29 cellular contexts compared by ENCODE assay signal in the genomic region with DNA sequence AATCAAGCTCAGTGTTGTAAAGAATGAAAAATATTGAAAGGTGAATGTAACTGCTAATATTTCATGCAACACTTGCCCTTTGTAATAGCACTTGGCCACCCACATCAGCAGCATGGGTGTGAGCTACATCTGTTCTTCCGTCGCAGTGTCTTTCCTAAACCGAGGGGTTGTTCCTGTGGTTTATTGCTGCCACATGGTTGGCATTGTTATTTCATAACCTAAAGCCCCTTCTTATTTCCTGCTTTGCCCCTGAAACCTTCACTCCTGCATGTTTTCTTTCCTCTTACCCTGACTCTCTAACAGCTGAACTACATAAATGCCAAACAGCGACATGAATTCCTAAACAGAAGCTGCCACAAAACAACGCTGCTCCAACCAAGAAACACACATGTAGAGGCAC.
A peak's percentile ranks its signal among the peaks of the same experiment; 100 is the strongest.
DNase-seq lines count a peak whose midpoint lies in the region; ATAC-seq, FAIRE-seq and TF ChIP-seq lines count a peak whose summit lies in the region.
"Had no signal": no experiment of that assay in that cellular context is flagged by ENCODE, and none has a peak within 500 bp of the region (broad histone marks: within the 10 kb centered on the region; RNA-seq: fewer than 3 reads in every experiment).

No MANE protein-coding gene starts in this region.

- H3K27me3 Mint-ChIP-seq in neural progenitor cell (ENCODE audit: insufficient read depth, low read depth): no peaks in the 10 kb centered on the region
- H3K27me3 Mint-ChIP-seq: activated CD4-positive, alpha-beta memory T cell treated with anti-CD3 and anti-CD28 coated beads, Interleukin-2, amount 10 ng/mL, durations not matched to agents 7 days and 5 days; central memory CD8-positive, alpha-beta T cell; memory B cell had no signal

- TF ChIP-seq CTCF in NB4 (IDR thresholded peaks at IDR 0.05; ENCODE audit: low read depth, low read length) (no peak), H1 (IDR thresholded peaks at IDR 0.05; ENCODE audit: control extremely low read depth in 1 of 3, insufficient read depth in 1 of 3, low read depth in 1 of 3, low read length in 3 of 3) (no peak), neural progenitor cell (IDR thresholded peaks at IDR 0.05) (no peak), GM10248 (IDR thresholded peaks at IDR 0.05; ENCODE audit: control extremely low read depth, extremely low read depth, low read depth, missing control alignments) (no peak), PC-9 (conservative IDR thresholded peaks at IDR 0.05) (no peak)

- H3K23me2 ChIP-seq in H1 (ENCODE audit: low read depth, low read length): no peaks in the 10 kb centered on the region

- H3K36me3 Mint-ChIP-seq in neural progenitor cell: no peaks in the 10 kb centered on the region

- 0 out of 2 replicates have a peak overlapping the region, but pooled peaks have one; percentile 79 for H2AFZ ChIP-seq in H1 (ENCODE audit: low read length)
- peak overlapping the region; percentile 59 for H2AFZ ChIP-seq in neural progenitor cell (replicated peaks)
- no peak overlapping the region for H2AFZ ChIP-seq in PC-9

- H3K14ac ChIP-seq in H1 (ENCODE audit: insufficient read length): no peak overlapping the region

- H3F3A ChIP-seq in neural progenitor cell (ENCODE audit: low read depth) (no peaks in the 10 kb centered on the region), PC-9 (ENCODE audit: insufficient read depth, low read depth) (no peaks in the 10 kb centered on the region)

- H3K4me1 ChIP-seq in H1 (replicated peaks in 1 of 4; ENCODE audit: control insufficient read depth in 3 of 4, insufficient read depth in 4 of 4, low read length in 3 of 4): no peaks in the 10 kb centered on the region
- H3K4me1 ChIP-seq in neural progenitor cell: no peaks in the 10 kb centered on the region
- no peaks in the 10 kb centered on the region for H3K4me1 ChIP-seq in PC-9 (replicated peaks; ENCODE audit: insufficient read depth)
- H3K4me1 ChIP-seq: testis had no signal

- H2BK12ac ChIP-seq in H1 (ENCODE audit: low read depth, low read length): no peak overlapping the region

- H3K23ac ChIP-seq in H1 (ENCODE audit: insufficient read length): no peak overlapping the region

- H3K18ac ChIP-seq in H1 (ENCODE audit: extremely low read depth, low read length): no peak overlapping the region

- no peak overlapping the region for H2BK15ac ChIP-seq in H1 (ENCODE audit: low read length)

- H3K79me1 ChIP-seq in H1 (ENCODE audit: low read depth, low read length): no peaks in the 10 kb centered on the region

- DNase-seq in NB4 (ENCODE audit: low read depth): peak; percentile 8
- DNase-seq in H1 (ENCODE audit: low read depth in 1 of 2, low spot score in 2 of 2): no peak
- no peak for DNase-seq in neural progenitor cell (ENCODE audit: low spot score)
- DNase-seq in GM10248 (ENCODE audit: extremely low spot score): no peak
- DNase-seq in EL: no peak
- no peak for DNase-seq in Right ventricle myocardium inferior (ENCODE audit: missing footprints)
- no peak for DNase-seq in PC-9
- DNase-seq: ACHN; activated CD4-positive, alpha-beta memory T cell treated with anti-CD3 and anti-CD28 coated beads, Interleukin-2, amount 10 ng/mL, durations not matched to agents 7 days and 5 days; activated gamma-delta T cell treated with Interleukin-2 at 50 U/mL for 16 hours; activated naive CD8-positive, alpha-beta T cell treated with anti-CD3 and anti-CD28 coated beads, Interleukin-2, amount 50 U/mL, for 24 hours; Calu3; DND-41; dorsolateral prefrontal cortex; IMR-90; left colon; NCI-H187; NCI-H526 treated with DMSO at 0.1 percent for 48 hours; retina; spleen; stimulated activated CD4-positive, alpha-beta T cell treated with anti-CD3 and anti-CD28 coated beads, Interleukin-2, amount 100 ng/mL, for 48 hours; stimulated activated naive CD4-positive, alpha-beta T cell; SW 1271; testis had no signal

- no peak for TF ChIP-seq RAD21 in H1 (IDR thresholded peaks at IDR 0.05 in 1 of 2, conservative IDR thresholded peaks at IDR 0.05 in 1 of 2; ENCODE audit: low read depth in 2 of 2, low read length in 2 of 2)

- H2BK20ac ChIP-seq in H1 (ENCODE audit: low read length): no peak overlapping the region

- H3K79me2 ChIP-seq in H1 (ENCODE audit: control insufficient read depth in 1 of 2, insufficient read depth in 2 of 2, low read length in 2 of 2) (no peaks in the 10 kb centered on the region), neural progenitor cell (ENCODE audit: low read depth) (no peaks in the 10 kb centered on the region), PC-9 (ENCODE audit: low read depth) (no peaks in the 10 kb centered on the region)

- no peak overlapping the region for H2BK5ac ChIP-seq in H1 (ENCODE audit: low read depth, low read length)

- peaks cover 4% of the 10 kb centered on the region for H3K4me1 Mint-ChIP-seq in neural progenitor cell
- H3K4me1 Mint-ChIP-seq: activated CD4-positive, alpha-beta memory T cell treated with anti-CD3 and anti-CD28 coated beads, Interleukin-2, amount 10 ng/mL, durations not matched to agents 7 days and 5 days; activated naive CD8-positive, alpha-beta T cell treated with anti-CD3 and anti-CD28 coated beads, Interleukin-2, amount 50 U/mL, for 24 hours had no signal

- no peak overlapping the region for H3K4ac ChIP-seq in H1 (replicated peaks; ENCODE audit: insufficient read length, low read depth, low read length)

- H3K4me2 ChIP-seq in H1 (ENCODE audit: insufficient read depth in 1 of 2, low read depth in 2 of 2, low read length in 2 of 2) (no peak overlapping the region), neural progenitor cell (no peak overlapping the region), PC-9 (no peak overlapping the region)

- H3K27ac ChIP-seq in H1 (ENCODE audit: low read depth, low read length) (no peak overlapping the region), neural progenitor cell (no peak overlapping the region), PC-9 (no peak overlapping the region)
- H3K27ac ChIP-seq: C4-2B, dorsolateral prefrontal cortex, spleen, testis had no signal

- no TSS peak for BruUV-seq in PC-9 (replicated peaks; lab: Mats Ljungman, UMichigan)

- no peak overlapping the region for H3K56ac ChIP-seq in H1 (replicated peaks; ENCODE audit: insufficient read length, low read depth, low read length)

- no peaks in the 10 kb centered on the region for H3K36me3 ChIP-seq in H1 (ENCODE audit: control insufficient read depth in 2 of 4, insufficient read depth in 4 of 4, low read length in 3 of 4)
- no peaks in the 10 kb centered on the region for H3K36me3 ChIP-seq in neural progenitor cell
- no peaks in the 10 kb centered on the region for H3K36me3 ChIP-seq in PC-9 (ENCODE audit: low read depth)
- H3K36me3 ChIP-seq: spleen had no signal

- H3K9me3 ChIP-seq in H1 (ENCODE audit: insufficient read depth in 2 of 2, low read depth in 1 of 2, low read length in 1 of 2) (no peaks in the 10 kb centered on the region), neural progenitor cell (ENCODE audit: low read depth) (no peaks in the 10 kb centered on the region), PC-9 (ENCODE audit: insufficient read depth, low read depth) (no peaks in the 10 kb centered on the region)
- H3K9me3 ChIP-seq: spleen, testis had no signal

- H3K27ac Mint-ChIP-seq in neural progenitor cell: no peak overlapping the region
- H3K27ac Mint-ChIP-seq: activated CD4-positive, alpha-beta memory T cell treated with anti-CD3 and anti-CD28 coated beads, Interleukin-2, amount 10 ng/mL, durations not matched to agents 7 days and 5 days; activated naive CD8-positive, alpha-beta T cell treated with anti-CD3 and anti-CD28 coated beads, Interleukin-2, amount 50 U/mL, for 24 hours; memory B cell had no signal

- H3K9ac ChIP-seq in H1 (replicated peaks in 1 of 4; ENCODE audit: extremely low read depth in 1 of 4, low read depth in 3 of 4, low read length in 3 of 4) (no peak overlapping the region), neural progenitor cell (no peak overlapping the region)

- intact Hi-C loops in Right ventricle myocardium inferior (cut with DNase I) (no loop called here), PC-9 (cut with micrococcal nuclease; ENCODE audit: unreplicated experiment) (no loop called here)

- no peaks in the 10 kb centered on the region for H3K9me2 ChIP-seq in PC-9 (ENCODE audit: insufficient read depth)

- no peak overlapping the region for H4K8ac ChIP-seq in H1 (ENCODE audit: extremely low read depth, insufficient read depth, low read length)

- H4K91ac ChIP-seq in H1 (replicated peaks; ENCODE audit: insufficient read length, low read length): no peak overlapping the region

- TF ChIP-seq EP300 in H1 (IDR thresholded peaks at IDR 0.05; ENCODE audit: borderline replicate concordance in 1 of 2, low read depth in 2 of 2, low read length in 2 of 2): no peak

- H3K27me3 ChIP-seq in H1 (replicated peaks in 1 of 4; ENCODE audit: control insufficient read depth in 3 of 4, extremely low read depth in 1 of 4, insufficient read depth in 3 of 4, low read length in 3 of 4) (peaks cover 0 to 1% (median 0%) of the 10 kb centered on the region in 4 experiments; a peak in 1 of 7 replicates), neural progenitor cell (no peaks in the 10 kb centered on the region), PC-9 (ENCODE audit: insufficient read depth, low read depth) (no peaks in the 10 kb centered on the region)
- H3K27me3 ChIP-seq: dorsolateral prefrontal cortex, spleen, testis had no signal

- POLR2A ChIA-PET in H1 (lab: Charles Lee; ENCODE audit: partially characterized antibody) (no interaction called here), GM10248 (lab: Yijun Ruan, JAX) (interaction anchor here (0.5 kb wide), 1 partner anchor 184 kb away, joined by 3 read pairs; no protein-coding TSS in a partner anchor), PC-9 (lab: Charles Lee; ENCODE audit: unreplicated experiment) (no interaction called here)

- H4K20me1 ChIP-seq in H1 (replicated peaks in 1 of 2; ENCODE audit: control insufficient read depth in 1 of 2, insufficient read depth in 2 of 2, low read length in 2 of 2) (no peaks in the 10 kb centered on the region), neural progenitor cell (ENCODE audit: low read depth) (no peaks in the 10 kb centered on the region), PC-9 (ENCODE audit: insufficient read depth) (no peaks in the 10 kb centered on the region)

- no peak for ATAC-seq in Right ventricle myocardium inferior
- ATAC-seq: activated CD4-positive, CD25-positive, alpha-beta regulatory T cell treated with anti-CD3 and anti-CD28 coated beads, Interleukin-2, amount 50 U/mL, for 24 hours; activated naive CD8-positive, alpha-beta T cell treated with anti-CD3 and anti-CD28 coated beads, Interleukin-2, amount 50 U/mL, for 24 hours; left colon had no signal

- H3K9me3 Mint-ChIP-seq in neural progenitor cell: no peaks in the 10 kb centered on the region
- H3K9me3 Mint-ChIP-seq: activated CD4-positive, alpha-beta memory T cell treated with anti-CD3 and anti-CD28 coated beads, Interleukin-2, amount 10 ng/mL, durations not matched to agents 7 days and 5 days; activated naive CD8-positive, alpha-beta T cell treated with anti-CD3 and anti-CD28 coated beads, Interleukin-2, amount 50 U/mL, for 24 hours; memory B cell had no signal

- TF ChIP-seq POLR2A in NB4 (IDR thresholded peaks at IDR 0.05; ENCODE audit: extremely low read depth, insufficient read length) (no peak), H1 (IDR thresholded peaks at IDR 0.05; ENCODE audit: control extremely low read depth in 1 of 2, low read depth in 2 of 2, low read length in 2 of 2) (no peak)

- H4K5ac ChIP-seq in H1 (ENCODE audit: insufficient read length, low read depth, low read length): no peak overlapping the region

- 90% methylated on average over 5 of the region's 5 CpGs; no CpG with 5 or more reads in 1 of the 2 experiments for WGBS in H1 (ENCODE audit: extremely low coverage in 1 of 2, insufficient coverage in 1 of 2, insufficient read length in 1 of 2, insufficient replicate concordance in 2 of 2, low coverage in 1 of 2, low lambda C conversion rate in 2 of 2, missing lambda C conversion rate in 1 of 2), 2 experiments

- H3K4me3 Mint-ChIP-seq in neural progenitor cell: no peak overlapping the region
- H3K4me3 Mint-ChIP-seq: activated CD4-positive, alpha-beta memory T cell treated with anti-CD3 and anti-CD28 coated beads, Interleukin-2, amount 10 ng/mL, durations not matched to agents 7 days and 5 days; activated naive CD8-positive, alpha-beta T cell treated with anti-CD3 and anti-CD28 coated beads, Interleukin-2, amount 50 U/mL, for 24 hours; central memory CD8-positive, alpha-beta T cell; memory B cell had no signal

- no peak for FAIRE-seq in H1 (lab: Jason Lieb, UNC)

- H2BK120ac ChIP-seq in H1 (replicated peaks; ENCODE audit: low read depth, low read length): no peak overlapping the region

- H3K4me3 ChIP-seq in GM08714 (ENCODE audit: low read length): peak overlapping the region; percentile 26; the same call in 1 of the 2 replicates
- H3K4me3 ChIP-seq in NB4 (ENCODE audit: low read depth, low read length): no peak overlapping the region
- no peak overlapping the region for H3K4me3 ChIP-seq in H1 (ENCODE audit: extremely low read depth in 1 of 4, insufficient read depth in 2 of 4, low read depth in 3 of 4, low read length in 4 of 4)
- no peak overlapping the region for H3K4me3 ChIP-seq in neural progenitor cell
- no peak overlapping the region for H3K4me3 ChIP-seq in PC-9
- H3K4me3 ChIP-seq: spleen, testis had no signal

- no peak overlapping the region for H2AK5ac ChIP-seq in H1 (ENCODE audit: low read depth, low read length)

- CTCF ChIA-PET in H1 (lab: Charles Lee; ENCODE audit: partially characterized antibody) (interaction anchor here (1.0 to 1.5 kb wide), 4 partner anchors 11 to 327 kb away, joined by 3 read pairs; no protein-coding TSS in a partner anchor), GM10248 (lab: Yijun Ruan, JAX) (interaction anchor here (1.2 to 2.1 kb wide), 6 partner anchors 10 to 343 kb away, joined by 3 to 18 read pairs (median 6); no protein-coding TSS in a partner anchor), PC-9 (lab: Charles Lee) (no interaction called here)
